ENCODE assay signal across 1 cellular context in genomic region chr5:176647030-176647869, GRCh38.
A peak's percentile ranks its signal among the peaks of the same experiment; 100 is the strongest.
TF ChIP-seq lines count a peak whose summit lies in the region.

A gene with protein sequence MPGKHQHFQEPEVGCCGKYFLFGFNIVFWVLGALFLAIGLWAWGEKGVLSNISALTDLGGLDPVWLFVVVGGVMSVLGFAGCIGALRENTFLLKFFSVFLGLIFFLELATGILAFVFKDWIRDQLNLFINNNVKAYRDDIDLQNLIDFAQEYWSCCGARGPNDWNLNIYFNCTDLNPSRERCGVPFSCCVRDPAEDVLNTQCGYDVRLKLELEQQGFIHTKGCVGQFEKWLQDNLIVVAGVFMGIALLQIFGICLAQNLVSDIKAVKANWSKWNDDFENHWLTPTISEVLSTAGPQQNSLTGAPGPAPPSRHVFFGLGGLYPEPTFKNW (plus strand): TSS chr5:176647484. CDS start chr5:176647616, 132 bp downstream.

TF ChIP-seq in HEK293, 187 proteins besides CTCF, POLR2A, EP300 and RAD21 (continued from another document and continues in another):
- no peak for TF ChIP-seq YY2 (tag by site-specific recombination; IDR thresholded peaks at IDR 0.05)
- TF ChIP-seq ZNF112 (tag by site-specific recombination; IDR thresholded peaks at IDR 0.05): no peak
- no peak for TF ChIP-seq ZNF184 (tag by site-specific recombination; IDR thresholded peaks at IDR 0.05)
- TF ChIP-seq KLF1 (tag by site-specific recombination; IDR thresholded peaks at IDR 0.05): peak; percentile 57; the same call in 1 of the 2 replicates
- no peak for TF ChIP-seq ZNF354C (tag by site-specific recombination; IDR thresholded peaks at IDR 0.05; ENCODE audit: borderline replicate concordance, low read depth)
- no peak for TF ChIP-seq ZNF155 (tag by site-specific recombination; IDR thresholded peaks at IDR 0.05)
- TF ChIP-seq BCL11B (tag by site-specific recombination; IDR thresholded peaks at IDR 0.05; ENCODE audit: low read depth): no peak
- peak; percentile 83 for TF ChIP-seq ZIC2 (tag by site-specific recombination; IDR thresholded peaks at IDR 0.05)
- TF ChIP-seq, protein P1, sequence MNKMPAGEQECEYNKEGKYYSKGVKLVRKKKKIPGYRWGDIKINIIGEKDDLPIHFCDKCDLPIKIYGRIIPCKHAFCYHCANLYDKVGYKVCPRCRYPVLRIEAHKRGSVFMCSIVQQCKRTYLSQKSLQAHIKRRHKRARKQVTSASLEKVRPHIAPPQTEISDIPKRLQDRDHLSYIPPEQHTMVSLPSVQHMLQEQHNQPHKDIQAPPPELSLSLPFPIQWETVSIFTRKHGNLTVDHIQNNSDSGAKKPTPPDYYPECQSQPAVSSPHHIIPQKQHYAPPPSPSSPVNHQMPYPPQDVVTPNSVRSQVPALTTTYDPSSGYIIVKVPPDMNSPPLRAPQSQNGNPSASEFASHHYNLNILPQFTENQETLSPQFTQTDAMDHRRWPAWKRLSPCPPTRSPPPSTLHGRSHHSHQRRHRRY (tag by site-specific recombination; IDR thresholded peaks at IDR 0.05): no peak
- TF ChIP-seq ZNF48 (tag by site-specific recombination; IDR thresholded peaks at IDR 0.05): no peak
- no peak for TF ChIP-seq MZF1 (tag by site-specific recombination; IDR thresholded peaks at IDR 0.05; ENCODE audit: borderline replicate concordance)
- TF ChIP-seq KLF16 (tag by site-specific recombination; IDR thresholded peaks at IDR 0.05): no peak
- peak; percentile 84 for TF ChIP-seq SP3 (tag by site-specific recombination; IDR thresholded peaks at IDR 0.05)
- peak; percentile 63; the same call in 1 of the 2 replicates for TF ChIP-seq KLF10 (tag by site-specific recombination; IDR thresholded peaks at IDR 0.05)
- no peak for TF ChIP-seq HOXA7 (CRISPR knock-in tag; IDR thresholded peaks at IDR 0.05; ENCODE audit: borderline replicate concordance)
- no peak for TF ChIP-seq ZNF221 (tag by site-specific recombination; IDR thresholded peaks at IDR 0.05; ENCODE audit: borderline replicate concordance)
- TF ChIP-seq ZNF394 (tag by site-specific recombination; IDR thresholded peaks at IDR 0.05; ENCODE audit: borderline replicate concordance): no peak
- no peak for TF ChIP-seq SCRT2 (tag by site-specific recombination; IDR thresholded peaks at IDR 0.05)
- TF ChIP-seq ZNF121 (tag by site-specific recombination; IDR thresholded peaks at IDR 0.05): no peak
- TF ChIP-seq, protein P2, sequence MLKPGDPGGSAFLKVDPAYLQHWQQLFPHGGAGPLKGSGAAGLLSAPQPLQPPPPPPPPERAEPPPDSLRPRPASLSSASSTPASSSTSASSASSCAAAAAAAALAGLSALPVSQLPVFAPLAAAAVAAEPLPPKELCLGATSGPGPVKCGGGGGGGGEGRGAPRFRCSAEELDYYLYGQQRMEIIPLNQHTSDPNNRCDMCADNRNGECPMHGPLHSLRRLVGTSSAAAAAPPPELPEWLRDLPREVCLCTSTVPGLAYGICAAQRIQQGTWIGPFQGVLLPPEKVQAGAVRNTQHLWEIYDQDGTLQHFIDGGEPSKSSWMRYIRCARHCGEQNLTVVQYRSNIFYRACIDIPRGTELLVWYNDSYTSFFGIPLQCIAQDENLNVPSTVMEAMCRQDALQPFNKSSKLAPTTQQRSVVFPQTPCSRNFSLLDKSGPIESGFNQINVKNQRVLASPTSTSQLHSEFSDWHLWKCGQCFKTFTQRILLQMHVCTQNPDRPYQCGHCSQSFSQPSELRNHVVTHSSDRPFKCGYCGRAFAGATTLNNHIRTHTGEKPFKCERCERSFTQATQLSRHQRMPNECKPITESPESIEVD (tag by site-specific recombination; IDR thresholded peaks at IDR 0.05): no peak
- TF ChIP-seq ZNF19 (tag by site-specific recombination; IDR thresholded peaks at IDR 0.05; ENCODE audit: low read depth): no peak
- TF ChIP-seq ZNF76 (tag by site-specific recombination; IDR thresholded peaks at IDR 0.05; ENCODE audit: borderline replicate concordance, low read depth): peak; percentile 51; the same call in 1 of the 2 replicates
- no peak for TF ChIP-seq ZEB2 (tag by site-specific recombination; IDR thresholded peaks at IDR 0.05)
- TF ChIP-seq SETDB1 (IDR thresholded peaks at IDR 0.05; ENCODE audit: insufficient read length, low read length): no peak
- peak; percentile 95 for TF ChIP-seq SP2 (tag by site-specific recombination; IDR thresholded peaks at IDR 0.05)
- TF ChIP-seq ZNF621 (tag by site-specific recombination; IDR thresholded peaks at IDR 0.05): no peak
- no peak for TF ChIP-seq SALL2 (tag by site-specific recombination; IDR thresholded peaks at IDR 0.05; ENCODE audit: borderline replicate concordance)
- TF ChIP-seq ZNF837 (tag by site-specific recombination; IDR thresholded peaks at IDR 0.05): no peak
- TF ChIP-seq ZNF514 (tag by site-specific recombination; IDR thresholded peaks at IDR 0.05): no peak
- TF ChIP-seq ZNF404 (tag by site-specific recombination; IDR thresholded peaks at IDR 0.05): no peak
- no peak for TF ChIP-seq ZBTB21 (tag by site-specific recombination; IDR thresholded peaks at IDR 0.05)
- TF ChIP-seq ZNF133 (tag by site-specific recombination; IDR thresholded peaks at IDR 0.05): no peak
- no peak for TF ChIP-seq GLI2 (tag by site-specific recombination; IDR thresholded peaks at IDR 0.05; ENCODE audit: borderline replicate concordance, low read depth)
- no peak for TF ChIP-seq ZNF664 (tag by site-specific recombination; IDR thresholded peaks at IDR 0.05)
- TF ChIP-seq ZNF623 (tag by site-specific recombination; IDR thresholded peaks at IDR 0.05): no peak
- peak; percentile 68; the same call in 1 of the 2 replicates for TF ChIP-seq KLF7 (tag by site-specific recombination; IDR thresholded peaks at IDR 0.05; ENCODE audit: borderline replicate concordance)
- no peak for TF ChIP-seq SCRT1 (tag by site-specific recombination; IDR thresholded peaks at IDR 0.05; ENCODE audit: borderline replicate concordance)
- TF ChIP-seq ZNF510 (tag by site-specific recombination; IDR thresholded peaks at IDR 0.05; ENCODE audit: insufficient replicate concordance): no peak
- TF ChIP-seq ZNF292 (tag by site-specific recombination; IDR thresholded peaks at IDR 0.05; ENCODE audit: borderline replicate concordance, low read depth): no peak
- no peak for TF ChIP-seq ZNF585B (tag by site-specific recombination; IDR thresholded peaks at IDR 0.05)
- TF ChIP-seq, protein P3, sequence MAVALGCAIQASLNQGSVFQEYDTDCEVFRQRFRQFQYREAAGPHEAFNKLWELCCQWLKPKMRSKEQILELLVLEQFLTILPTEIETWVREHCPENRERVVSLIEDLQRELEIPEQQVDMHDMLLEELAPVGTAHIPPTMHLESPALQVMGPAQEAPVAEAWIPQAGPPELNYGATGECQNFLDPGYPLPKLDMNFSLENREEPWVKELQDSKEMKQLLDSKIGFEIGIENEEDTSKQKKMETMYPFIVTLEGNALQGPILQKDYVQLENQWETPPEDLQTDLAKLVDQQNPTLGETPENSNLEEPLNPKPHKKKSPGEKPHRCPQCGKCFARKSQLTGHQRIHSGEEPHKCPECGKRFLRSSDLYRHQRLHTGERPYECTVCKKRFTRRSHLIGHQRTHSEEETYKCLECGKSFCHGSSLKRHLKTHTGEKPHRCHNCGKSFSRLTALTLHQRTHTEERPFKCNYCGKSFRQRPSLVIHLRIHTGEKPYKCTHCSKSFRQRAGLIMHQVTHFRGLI (tag by site-specific recombination; IDR thresholded peaks at IDR 0.05): no peak
- TF ChIP-seq ZNF843 (tag by site-specific recombination; IDR thresholded peaks at IDR 0.05): no peak
- TF ChIP-seq ZNF776 (tag by site-specific recombination; IDR thresholded peaks at IDR 0.05; ENCODE audit: borderline replicate concordance): no peak
- TF ChIP-seq ZBTB7A (tag by site-specific recombination; IDR thresholded peaks at IDR 0.05; ENCODE audit: low read depth): no peak
- no peak for TF ChIP-seq ZNF341 (tag by site-specific recombination; IDR thresholded peaks at IDR 0.05; ENCODE audit: low read depth)
- TF ChIP-seq GFI1B (tag by site-specific recombination; IDR thresholded peaks at IDR 0.05): no peak
- TF ChIP-seq, protein P4, sequence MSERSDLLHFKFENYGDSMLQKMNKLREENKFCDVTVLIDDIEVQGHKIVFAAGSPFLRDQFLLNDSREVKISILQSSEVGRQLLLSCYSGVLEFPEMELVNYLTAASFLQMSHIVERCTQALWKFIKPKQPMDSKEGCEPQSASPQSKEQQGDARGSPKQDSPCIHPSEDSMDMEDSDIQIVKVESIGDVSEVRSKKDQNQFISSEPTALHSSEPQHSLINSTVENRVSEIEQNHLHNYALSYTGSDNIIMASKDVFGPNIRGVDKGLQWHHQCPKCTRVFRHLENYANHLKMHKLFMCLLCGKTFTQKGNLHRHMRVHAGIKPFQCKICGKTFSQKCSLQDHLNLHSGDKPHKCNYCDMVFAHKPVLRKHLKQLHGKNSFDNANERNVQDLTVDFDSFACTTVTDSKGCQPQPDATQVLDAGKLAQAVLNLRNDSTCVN (tag by site-specific recombination; optimal IDR thresholded peaks at IDR 0.05): peak; percentile 20
- no peak for TF ChIP-seq ZNF626 (tag by site-specific recombination; IDR thresholded peaks at IDR 0.05)
- no peak for TF ChIP-seq ZNF624 (tag by site-specific recombination; IDR thresholded peaks at IDR 0.05)
- TF ChIP-seq, protein P5, sequence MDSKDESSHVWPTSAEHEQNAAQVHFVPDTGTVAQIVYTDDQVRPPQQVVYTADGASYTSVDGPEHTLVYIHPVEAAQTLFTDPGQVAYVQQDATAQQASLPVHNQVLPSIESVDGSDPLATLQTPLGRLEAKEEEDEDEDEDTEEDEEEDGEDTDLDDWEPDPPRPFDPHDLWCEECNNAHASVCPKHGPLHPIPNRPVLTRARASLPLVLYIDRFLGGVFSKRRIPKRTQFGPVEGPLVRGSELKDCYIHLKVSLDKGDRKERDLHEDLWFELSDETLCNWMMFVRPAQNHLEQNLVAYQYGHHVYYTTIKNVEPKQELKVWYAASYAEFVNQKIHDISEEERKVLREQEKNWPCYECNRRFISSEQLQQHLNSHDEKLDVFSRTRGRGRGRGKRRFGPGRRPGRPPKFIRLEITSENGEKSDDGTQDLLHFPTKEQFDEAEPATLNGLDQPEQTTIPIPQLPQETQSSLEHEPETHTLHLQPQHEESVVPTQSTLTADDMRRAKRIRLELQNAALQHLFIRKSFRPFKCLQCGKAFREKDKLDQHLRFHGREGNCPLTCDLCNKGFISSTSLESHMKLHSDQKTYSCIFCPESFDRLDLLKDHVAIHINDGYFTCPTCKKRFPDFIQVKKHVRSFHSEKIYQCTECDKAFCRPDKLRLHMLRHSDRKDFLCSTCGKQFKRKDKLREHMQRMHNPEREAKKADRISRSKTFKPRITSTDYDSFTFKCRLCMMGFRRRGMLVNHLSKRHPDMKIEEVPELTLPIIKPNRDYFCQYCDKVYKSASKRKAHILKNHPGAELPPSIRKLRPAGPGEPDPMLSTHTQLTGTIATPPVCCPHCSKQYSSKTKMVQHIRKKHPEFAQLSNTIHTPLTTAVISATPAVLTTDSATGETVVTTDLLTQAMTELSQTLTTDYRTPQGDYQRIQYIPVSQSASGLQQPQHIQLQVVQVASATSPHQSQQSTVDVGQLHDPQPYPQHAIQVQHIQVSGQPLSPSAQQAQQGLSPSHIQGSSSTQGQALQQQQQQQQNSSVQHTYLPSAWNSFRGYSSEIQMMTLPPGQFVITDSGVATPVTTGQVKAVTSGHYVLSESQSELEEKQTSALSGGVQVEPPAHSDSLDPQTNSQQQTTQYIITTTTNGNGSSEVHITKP (tag by site-specific recombination; IDR thresholded peaks at IDR 0.05): peak; percentile 13; the same call in 1 of the 2 replicates
- TF ChIP-seq ZNF416 (tag by site-specific recombination; IDR thresholded peaks at IDR 0.05): no peak
- no peak for TF ChIP-seq PRDM2 (tag by site-specific recombination; IDR thresholded peaks at IDR 0.05; ENCODE audit: borderline replicate concordance)
- no peak for TF ChIP-seq ZNF311 (tag by site-specific recombination; IDR thresholded peaks at IDR 0.05; ENCODE audit: borderline replicate concordance)
- TF ChIP-seq BCL11A (tag by site-specific recombination; IDR thresholded peaks at IDR 0.05; ENCODE audit: low read depth): no peak
- peak; percentile 60 for TF ChIP-seq KLF9 (tag by site-specific recombination; IDR thresholded peaks at IDR 0.05; ENCODE audit: low read depth)
- TF ChIP-seq FEZF1 (tag by site-specific recombination; IDR thresholded peaks at IDR 0.05): no peak
- no peak; the same call in 1 of the 2 replicates for TF ChIP-seq ZBTB48 (tag by site-specific recombination; IDR thresholded peaks at IDR 0.05)
- TF ChIP-seq ZSCAN30 (tag by site-specific recombination; IDR thresholded peaks at IDR 0.05): peak; percentile 80; the same call in 1 of the 2 replicates
- no peak for TF ChIP-seq ZNF558 (tag by site-specific recombination; IDR thresholded peaks at IDR 0.05)
- TF ChIP-seq GLIS2 (tag by site-specific recombination; IDR thresholded peaks at IDR 0.05): peak; percentile 62
